In the genomic region with DNA sequence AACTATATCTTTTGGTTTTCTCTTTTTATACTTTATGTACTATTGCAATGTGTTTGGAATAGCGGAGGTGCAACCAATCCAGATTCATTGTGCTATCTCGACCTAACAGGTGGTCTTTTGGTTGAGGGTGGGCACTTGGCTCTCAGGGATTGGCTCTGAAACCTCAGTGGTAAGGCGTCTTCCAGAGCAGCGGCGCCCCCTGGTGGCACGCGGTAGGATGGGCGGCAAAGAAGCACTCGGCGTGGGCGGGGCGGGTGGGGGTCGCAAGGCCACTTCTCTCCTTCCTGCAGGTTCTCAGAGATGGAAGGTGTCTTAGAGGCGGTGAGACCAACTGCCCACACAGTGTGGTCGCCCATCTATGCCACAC, we compare ENCODE assay signal across 8 cellular contexts. TPM values are rescaled to one million over a fixed set of nuclear protein-coding genes. Genes with fewer than 3 reads are reported as not detected.
A peak's percentile ranks its signal among the peaks of the same experiment; 100 is the strongest.
DNase-seq lines count a peak whose midpoint lies in the region; ATAC-seq, FAIRE-seq and TF ChIP-seq lines count a peak whose summit lies in the region.

No MANE protein-coding gene starts in this region.

- peak; percentile 69 for DNase-seq in DMS79 (lab: John Stamatoyannopoulos, UW)
- DNase-seq in M059J (ENCODE audit: low read depth), result peak; percentile 29
- DNase-seq in T-helper 22 cell (ENCODE audit: low read depth), result peak; percentile 32
- no peak for DNase-seq in astrocyte (ENCODE audit: low read depth)
- DNase-seq in iPS DF 6.9 (ENCODE audit: low read depth, low spot score), result no peak
- DNase-seq in GOT3 (lab: John Stamatoyannopoulos, UW), result no peak

- H3K27me3 Mint-ChIP-seq in astrocyte (ENCODE audit: low read depth, unreplicated experiment), result peaks cover 7% of the 10 kb centered on the region

- H3K27ac ChIP-seq in astrocyte (ENCODE audit: low read depth, low read length) (no peak overlapping the region), iPS DF 6.9 (ENCODE audit: low read length) (no peak overlapping the region), skeletal muscle tissue (ENCODE audit: low read depth, low read length) (no peak overlapping the region)

- H3K9ac ChIP-seq in astrocyte (ENCODE audit: low read length) (peak overlapping the region; percentile 50), skeletal muscle tissue (ENCODE audit: low read depth in 1 of 3, low read length in 3 of 3) (peak overlapping the region in 1 of 3 donors; percentile 76)

- no peaks in the 10 kb centered on the region for H4K20me1 ChIP-seq in astrocyte (ENCODE audit: insufficient read depth, low read length)

- H3K36me3 Mint-ChIP-seq in astrocyte (ENCODE audit: low read depth, unreplicated experiment), result peaks cover 3% of the 10 kb centered on the region

- TF ChIP-seq CTCF in astrocyte (IDR thresholded peaks at IDR 0.05; ENCODE audit: insufficient read depth, low read depth, low read length), result peak; percentile 38

- H3K27me3 ChIP-seq in astrocyte (ENCODE audit: insufficient read depth, low read length), result peaks cover 3% of the 10 kb centered on the region
- H3K27me3 ChIP-seq in iPS DF 6.9 (ENCODE audit: control insufficient read depth, insufficient read depth, low read length), result no peaks in the 10 kb centered on the region
- H3K27me3 ChIP-seq in skeletal muscle tissue (ENCODE audit: control insufficient read depth in 3 of 3, insufficient read depth in 3 of 3, low read length in 3 of 3), result no peaks in the 10 kb centered on the region

- H3K4me1 ChIP-seq in astrocyte (ENCODE audit: insufficient read depth, low read length) (peaks cover 6% of the 10 kb centered on the region), iPS DF 6.9 (ENCODE audit: control insufficient read depth, insufficient read depth, low read length) (peaks cover 3% of the 10 kb centered on the region), skeletal muscle tissue (ENCODE audit: control insufficient read depth in 3 of 3, insufficient read depth in 3 of 3, low read length in 3 of 3) (peaks cover 4 to 5% (median 5%) of the 10 kb centered on the region in 3 donors)

- H3K27ac Mint-ChIP-seq in astrocyte (ENCODE audit: unreplicated experiment), result no peak overlapping the region

- H3K4me3 ChIP-seq in astrocyte (ENCODE audit: insufficient read depth, low read depth, low read length) (peak overlapping the region; percentile 54), iPS DF 6.9 (ENCODE audit: low read length) (peak overlapping the region; percentile 31; the same call in 1 of the 2 replicates), skeletal muscle tissue (ENCODE audit: low read length in 3 of 3) (peak overlapping the region; percentile 72 to 86 (median 81))

- H3K36me3 ChIP-seq in astrocyte (ENCODE audit: insufficient read depth, low read length) (no peaks in the 10 kb centered on the region), iPS DF 6.9 (ENCODE audit: control insufficient read depth, insufficient read depth, low read length) (no peaks in the 10 kb centered on the region), skeletal muscle tissue (ENCODE audit: control insufficient read depth in 3 of 3, insufficient read depth in 3 of 3, low read length in 3 of 3) (no peaks in the 10 kb centered on the region)

- H3K79me2 ChIP-seq in astrocyte (ENCODE audit: insufficient read depth, low read length), result no peaks in the 10 kb centered on the region

- no peaks in the 10 kb centered on the region for H3K9me3 Mint-ChIP-seq in astrocyte (ENCODE audit: unreplicated experiment)

- ATAC-seq in GM21723 (IDR thresholded peaks at IDR 0.05; ENCODE audit: unreplicated experiment), result peak; percentile 66

- peak overlapping the region; percentile 93 for H2AFZ ChIP-seq in astrocyte (ENCODE audit: low read depth, low read length)

- peak overlapping the region; percentile 89 for H3K4me2 ChIP-seq in astrocyte (ENCODE audit: low read length)

- no peak for FAIRE-seq in astrocyte (lab: Jason Lieb, UNC)

- no peak overlapping the region for H3K4me3 Mint-ChIP-seq in astrocyte (ENCODE audit: unreplicated experiment)

- H3K9me3 ChIP-seq in astrocyte (ENCODE audit: insufficient read depth, low read depth, low read length) (no peaks in the 10 kb centered on the region), iPS DF 6.9 (ENCODE audit: control insufficient read depth, insufficient read depth, low read length) (no peaks in the 10 kb centered on the region), skeletal muscle tissue (ENCODE audit: control insufficient read depth in 3 of 3, low read length in 3 of 3) (no peaks in the 10 kb centered on the region)

- no CpG with 5 or more reads among the region's 15 CpGs for WGBS in iPS DF 6.9 (ENCODE audit: insufficient coverage, insufficient read length)

- peaks cover 31% of the 10 kb centered on the region for H3K4me1 Mint-ChIP-seq in astrocyte (ENCODE audit: low read depth, unreplicated experiment)

RNA-seq across cellular contexts. Expression of a gene that starts 19.2 kb away (rescaled TPM):
- not detected in 2 replicates for total RNA-seq in M059J (2014; rRNA removed; shearing (Covaris generic))
- total RNA-seq in astrocyte, result not detected in 2 replicates
- not detected for total RNA-seq in skeletal muscle tissue

RNA-seq across cellular contexts. Expression of a gene that starts 53.7 kb away (rescaled TPM):
- 60.6 and 86.9 TPM in 2 replicates for total RNA-seq in M059J (2014; rRNA removed; shearing (Covaris generic))
- total RNA-seq in astrocyte (61.0 and 64.6 TPM in 2 replicates), skeletal muscle tissue (13.0 TPM)

Comparison
In these comparisons a context has a peak if more than half of its experiments do, and no peak if none do; other contexts are left out.
1. DNase-seq: peak in DMS79 (single experiment), M059J (single experiment) and T-helper 22 cell (single experiment); none in astrocyte (single experiment), iPS DF 6.9 (single experiment) and GOT3 (single experiment).
2. H3K4me3 ChIP-seq: peak in every context shown above with its lines; median percentile 81 in skeletal muscle tissue; 54 in astrocyte; 31 in iPS DF 6.9.